ENCODE assay signal across 8 cellular contexts in genomic region chr5:10354048-10354872, GRCh38. TPM values are rescaled to one million over a fixed set of nuclear protein-coding genes. Genes with fewer than 3 reads are reported as not detected.
DNase-seq lines count a peak whose midpoint lies in the region; ATAC-seq and TF ChIP-seq lines count a peak whose summit lies in the region.

No MANE protein-coding gene starts in this region.

- H3K36me3 ChIP-seq in mucosa of descending colon (ENCODE audit: low read depth), result no peaks in the 10 kb centered on the region
- H3K36me3 ChIP-seq in stomach smooth muscle (ENCODE audit: control insufficient read depth in 2 of 2, insufficient read depth in 2 of 2, low read length in 2 of 2), result no peaks in the 10 kb centered on the region

- H3K9me3 ChIP-seq in mucosa of descending colon (no peaks in the 10 kb centered on the region), stomach smooth muscle (ENCODE audit: control insufficient read depth in 2 of 2, low read length in 2 of 2) (no peaks in the 10 kb centered on the region)

- no peaks in the 10 kb centered on the region for H3K27me3 Mint-ChIP-seq in effector memory CD8-positive, alpha-beta T cell

- H3K27ac ChIP-seq in stomach smooth muscle (ENCODE audit: low read length), result peak overlapping the region; percentile 93

- peak overlapping the region; percentile 99 for H3K4me3 Mint-ChIP-seq in effector memory CD8-positive, alpha-beta T cell

- peak overlapping the region; percentile 98 to 99 for H3K27ac Mint-ChIP-seq in effector memory CD8-positive, alpha-beta T cell

- H3K9me3 Mint-ChIP-seq in effector memory CD8-positive, alpha-beta T cell, result no peaks in the 10 kb centered on the region

- H3K27me3 ChIP-seq in stomach smooth muscle (ENCODE audit: control insufficient read depth in 1 of 2, insufficient read depth in 2 of 2, low read length in 2 of 2), result no peaks in the 10 kb centered on the region

- peaks cover 23% of the 10 kb centered on the region for H3K36me3 Mint-ChIP-seq in effector memory CD8-positive, alpha-beta T cell (ENCODE audit: insufficient read depth)

- intact Hi-C loops in mucosa of descending colon (cut with DNase I, micrococcal nuclease), result no loop called here

- peaks cover 22 to 40% of the 10 kb centered on the region in 2 donors for H3K4me1 Mint-ChIP-seq in effector memory CD8-positive, alpha-beta T cell (ENCODE audit: low read depth in 2 of 2)

- H3K9ac ChIP-seq in stomach smooth muscle (ENCODE audit: low read length in 2 of 2), result peak overlapping the region; percentile 73 to 84

- TF ChIP-seq CTCF in mucosa of descending colon (IDR thresholded peaks at IDR 0.05), result no peak

- ATAC-seq in HG02678 (IDR thresholded peaks at IDR 0.05; ENCODE audit: unreplicated experiment) (peak; percentile 16), mucosa of descending colon (peak; percentile 3)
- no peak for ATAC-seq in effector memory CD8-positive, alpha-beta T cell (replicated peaks)

- DNase-seq in DMS153 (lab: John Stamatoyannopoulos, UW) (peak; percentile 25), DMS153 treated with DMSO at 0.1 percent for 48 hours (lab: John Stamatoyannopoulos, UW; ENCODE audit: unreplicated experiment) (no peak), NCI-H2227 (lab: John Stamatoyannopoulos, UW; ENCODE audit: unreplicated experiment) (peak; percentile 65), mucosa of descending colon (peak; percentile 62 to 69 (median 65))
- DNase-seq in activated CD4-positive, alpha-beta T cell treated with anti-CD3 and anti-CD28 coated beads, Interleukin-2, amount 50 U/mL, for 1 hour, result peak; percentile 28
- DNase-seq in effector memory CD8-positive, alpha-beta T cell, result peak; percentile 22 to 39 (median 28)

- H3K4me3 ChIP-seq in mucosa of descending colon, result peak overlapping the region; percentile 100
- H3K4me3 ChIP-seq in stomach smooth muscle (ENCODE audit: low read length in 2 of 2), result peak overlapping the region; percentile 83 to 90

- H3K4me1 ChIP-seq in mucosa of descending colon (ENCODE audit: low read depth) (peaks cover 3% of the 10 kb centered on the region), stomach smooth muscle (ENCODE audit: control insufficient read depth, insufficient read depth, low read length) (peaks cover 4% of the 10 kb centered on the region)

RNA-seq across cellular contexts. Expression of gene MARCHF6, which starts 0.8 kb away (rescaled TPM):
- 100 to 1,000 TPM; 141 to 205 (median 165) TPM for total RNA-seq in mucosa of descending colon

RNA-seq across cellular contexts. Expression of gene CMBL, which starts 46.6 kb away (rescaled TPM):
- total RNA-seq in mucosa of descending colon, result 100 to 1,000 TPM in 1 of 3 donors, 10 to 100 TPM in 2; 81.4 to 210 (median 97.9) TPM
